ENCODE assay signal across 8 cellular contexts in the genomic region with DNA sequence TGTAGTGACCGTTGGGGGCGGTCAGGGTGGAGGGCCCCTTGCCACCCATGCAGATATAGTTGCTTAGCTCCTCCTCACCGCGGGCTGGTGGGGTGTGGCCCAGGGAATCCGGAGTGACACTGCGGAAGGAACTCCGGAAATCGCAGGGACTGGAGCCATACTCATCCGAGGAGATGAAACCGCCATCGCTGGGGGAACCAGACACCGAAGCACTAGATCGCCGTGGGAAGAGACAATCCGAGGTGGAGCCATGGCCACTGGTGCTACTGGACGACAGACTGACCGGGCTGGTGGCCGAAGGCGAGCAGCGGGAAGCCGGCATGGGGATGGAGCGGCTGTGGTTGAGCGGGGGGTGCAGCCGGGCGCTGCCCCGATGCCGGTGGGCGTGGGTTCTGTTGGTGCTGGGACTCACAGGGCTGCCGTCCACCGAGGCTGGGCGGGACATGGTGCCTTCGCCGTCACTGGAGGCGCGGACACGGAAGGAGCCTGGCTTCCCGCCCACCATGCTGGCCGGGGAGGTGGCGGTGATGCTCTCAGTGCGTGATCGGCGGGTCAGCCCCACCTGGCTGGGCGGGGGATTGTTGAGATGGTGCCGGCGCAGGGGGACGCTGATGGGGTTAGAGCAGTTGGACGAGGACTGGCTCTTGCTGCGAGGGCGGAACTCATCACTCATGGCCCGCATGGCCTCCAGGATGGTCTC. TPM values are rescaled to one million over a fixed set of nuclear protein-coding genes. Genes with fewer than 3 reads are reported as not detected.
A peak's percentile ranks its signal among the peaks of the same experiment; 100 is the strongest.
DNase-seq lines count a peak whose midpoint lies in the region; ATAC-seq, FAIRE-seq and TF ChIP-seq lines count a peak whose summit lies in the region.
"Had no signal": no experiment of that assay in that cellular context is flagged by ENCODE, and none has a peak within 500 bp of the region (broad histone marks: within the 10 kb centered on the region; RNA-seq: fewer than 3 reads in every experiment).

No MANE protein-coding gene starts in this region.

- H3K27ac ChIP-seq in kidney (ENCODE audit: low read depth in 2 of 2, low read length in 2 of 2) (peak overlapping the region; percentile 23 to 33), stomach smooth muscle (ENCODE audit: low read length) (peak overlapping the region; percentile 89), WERI-Rb-1 (no peak overlapping the region)

- intact Hi-C loops in kidney (cut with DNase I): loop anchor here (10.0 kb wide), 1 partner anchor 143 kb away; no protein-coding TSS in a partner anchor

- H3K4me1 ChIP-seq in adipocyte (ENCODE audit: control insufficient read depth, insufficient read depth, low read length) (peaks cover 52% of the 10 kb centered on the region), kidney (ENCODE audit: control insufficient read depth in 1 of 2, insufficient read depth in 1 of 2, low read depth in 1 of 2, low read length in 2 of 2) (peaks cover 13 to 26% of the 10 kb centered on the region in 2 donors), stomach smooth muscle (ENCODE audit: control insufficient read depth, insufficient read depth, low read length) (peaks cover 58% of the 10 kb centered on the region)

- H3K36me3 ChIP-seq in adipocyte (ENCODE audit: control insufficient read depth, insufficient read depth, low read length, severe bottlenecking): peaks cover 10% of the 10 kb centered on the region
- H3K36me3 ChIP-seq in kidney (ENCODE audit: control insufficient read depth in 1 of 2, insufficient read depth in 2 of 2, low read length in 2 of 2): no peaks in the 10 kb centered on the region
- no peaks in the 10 kb centered on the region for H3K36me3 ChIP-seq in stomach smooth muscle (ENCODE audit: control insufficient read depth in 2 of 2, insufficient read depth in 2 of 2, low read length in 2 of 2)
- no peaks in the 10 kb centered on the region for H3K36me3 ChIP-seq in WERI-Rb-1

- H3K9ac ChIP-seq in adipocyte (ENCODE audit: low read length): peak overlapping the region; percentile 93
- no peak overlapping the region for H3K9ac ChIP-seq in kidney (ENCODE audit: low read length in 2 of 2)
- peak overlapping the region; percentile 42 to 89 for H3K9ac ChIP-seq in stomach smooth muscle (ENCODE audit: low read length in 2 of 2)

- no peaks in the 10 kb centered on the region for H3K9me3 ChIP-seq in adipocyte (ENCODE audit: control insufficient read depth, low read length)
- no peaks in the 10 kb centered on the region for H3K9me3 ChIP-seq in kidney (ENCODE audit: control insufficient read depth in 1 of 2, low read length in 2 of 2)
- no peaks in the 10 kb centered on the region for H3K9me3 ChIP-seq in stomach smooth muscle (ENCODE audit: control insufficient read depth in 2 of 2, low read length in 2 of 2)
- no peaks in the 10 kb centered on the region for H3K9me3 ChIP-seq in WERI-Rb-1 (ENCODE audit: severe bottlenecking)

- H3K27me3 ChIP-seq in adipocyte (replicated peaks; ENCODE audit: control insufficient read depth, insufficient read depth, low read length) (no peaks in the 10 kb centered on the region), stomach smooth muscle (ENCODE audit: control insufficient read depth in 1 of 2, insufficient read depth in 2 of 2, low read length in 2 of 2) (no peaks in the 10 kb centered on the region), WERI-Rb-1 (ENCODE audit: insufficient read depth, low read depth, severe bottlenecking) (no peaks in the 10 kb centered on the region)

- H3K4me3 ChIP-seq in adipocyte (ENCODE audit: low read length) (peak overlapping the region; percentile 87), kidney (ENCODE audit: low read length in 2 of 2) (peak overlapping the region; percentile 76 to 78), stomach smooth muscle (ENCODE audit: low read length in 2 of 2) (peak overlapping the region; percentile 79 to 82), WERI-Rb-1 (ENCODE audit: low read depth, low read length) (no peak overlapping the region)

- ATAC-seq in GM19455 (IDR thresholded peaks at IDR 0.05; ENCODE audit: unreplicated experiment): no peak

- no peak for FAIRE-seq in kidney (lab: Jason Lieb, UNC)

- peak; percentile 77 for DNase-seq in HCEC 1CT
- no peak for DNase-seq in adipocyte (ENCODE audit: low read depth)
- DNase-seq in kidney: peak; percentile 78
- no peak for DNase-seq in NCI-H1105 treated with DMSO at 0.1 percent for 48 hours (lab: John Stamatoyannopoulos, UW)
- DNase-seq in WERI-Rb-1: no peak
- DNase-seq: stimulated activated naive CD4-positive, alpha-beta T cell treated with Interleukin-2 at 50 U/mL for 16 hours had no signal

- TF ChIP-seq CTCF in kidney (IDR thresholded peaks at IDR 0.05; ENCODE audit: borderline replicate concordance, extremely low read depth, insufficient read depth) (no peak), WERI-Rb-1 (IDR thresholded peaks at IDR 0.05; ENCODE audit: low read depth, low read length) (no peak)

RNA-seq across cellular contexts. Expression of a gene that starts 2.2 kb away (rescaled TPM):
- 13.4 TPM for total RNA-seq in kidney
- 4.5 TPM for polyA plus RNA-seq in kidney (ENCODE audit: insufficient read depth, low read depth, low replicate concordance)

RNA-seq across cellular contexts. Expression of a gene that starts 38.4 kb away (rescaled TPM):
- 49.9 TPM for total RNA-seq in kidney
- 8.3 TPM for polyA plus RNA-seq in kidney (ENCODE audit: insufficient read depth, low read depth, low replicate concordance)

Comparison
In these comparisons a context has a peak if more than half of its experiments do, and no peak if none do; other contexts are left out.
1. DNase-seq: peak in HCEC 1CT (single experiment) and kidney (single experiment); none in adipocyte (single experiment), NCI-H1105 treated with DMSO at 0.1 percent for 48 hours (single experiment) and WERI-Rb-1 (single experiment).
2. H3K9ac ChIP-seq: peak in adipocyte (single experiment) and stomach smooth muscle (2 of 2); none in kidney (0 of 2).